Comparison of ENCODE assay signal across 8 cellular contexts in the genomic region with DNA sequence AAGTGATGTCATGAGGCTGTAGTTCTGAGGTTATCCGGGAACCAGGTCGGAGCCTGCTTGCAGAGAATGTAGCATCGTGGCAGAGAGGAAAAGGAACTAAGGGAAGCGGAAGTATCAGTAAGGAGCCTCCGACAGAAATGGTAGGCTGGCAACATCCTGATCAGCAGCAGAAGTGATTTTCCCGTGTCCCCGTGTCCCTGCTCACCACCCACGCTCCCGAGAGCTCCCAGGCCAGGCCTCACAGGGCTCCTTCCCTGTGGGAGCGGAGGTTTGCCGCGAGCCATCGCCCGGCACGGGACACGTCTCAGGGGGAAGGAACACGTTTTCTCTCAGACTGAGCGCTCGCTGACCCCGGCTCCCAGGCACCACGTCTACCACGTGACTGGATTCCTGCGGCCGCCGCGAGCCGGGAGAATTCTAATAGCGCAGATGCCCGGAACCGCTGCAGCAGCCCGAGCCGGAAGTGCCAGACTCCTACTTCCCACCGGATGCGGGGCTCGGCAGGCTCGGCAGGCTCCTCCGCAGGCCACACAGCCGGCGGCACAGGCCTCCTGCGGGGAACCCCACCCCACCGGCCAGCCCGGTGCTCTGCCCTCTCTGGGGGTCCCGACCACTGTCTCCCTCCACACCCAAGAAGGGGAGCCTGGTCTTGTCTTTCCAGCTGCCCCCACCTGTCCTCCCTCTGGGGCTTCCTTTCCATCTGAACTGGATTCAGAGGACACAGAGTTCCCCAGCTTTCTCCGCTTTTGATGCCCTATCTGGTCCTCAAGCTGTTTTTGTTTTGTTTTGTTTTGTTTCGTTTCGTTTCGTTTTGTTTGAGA.
A peak's percentile ranks its signal among the peaks of the same experiment; 100 is the strongest.
DNase-seq lines count a peak whose midpoint lies in the region; ATAC-seq and TF ChIP-seq lines count a peak whose summit lies in the region.

No MANE protein-coding gene starts in this region.

- peak overlapping the region; percentile 87 for H3K27ac Mint-ChIP-seq in CD8-positive, alpha-beta T cell

- no peaks in the 10 kb centered on the region for H3K9me3 ChIP-seq in CD8-positive, alpha-beta T cell (ENCODE audit: low read length)

- CTCF ChIA-PET in CD8-positive, alpha-beta T cell (lab: Charles Lee): interaction anchor here (1.1 to 1.3 kb wide), 2 partner anchors 15 to 201 kb away, joined by 3 to 4 read pairs; no protein-coding TSS in a partner anchor
- CTCF ChIA-PET in HEK293T (lab: Yijun Ruan, JAX): no interaction called here

- no peak for TF ChIP-seq CTCF in CD8-positive, alpha-beta T cell (IDR thresholded peaks at IDR 0.05)

- peaks cover 29% of the 10 kb centered on the region for H3K4me1 Mint-ChIP-seq in CD8-positive, alpha-beta T cell (ENCODE audit: low read depth)

- no peaks in the 10 kb centered on the region for H3K27me3 ChIP-seq in CD8-positive, alpha-beta T cell (ENCODE audit: insufficient read depth, low read length)

- no peaks in the 10 kb centered on the region for H3K36me3 ChIP-seq in CD8-positive, alpha-beta T cell (ENCODE audit: insufficient read depth, low read length)

- H3K4me3 Mint-ChIP-seq in CD8-positive, alpha-beta T cell: peak overlapping the region; percentile 95

- peak; percentile 35 for ATAC-seq in CD8-positive, alpha-beta T cell

- H3K4me3 ChIP-seq in CD8-positive, alpha-beta T cell (ENCODE audit: low read depth, low read length): peak overlapping the region; percentile 83

- H3K4me1 ChIP-seq in CD8-positive, alpha-beta T cell (ENCODE audit: insufficient read depth, low read length): peaks cover 9% of the 10 kb centered on the region

- H3K36me3 Mint-ChIP-seq in CD8-positive, alpha-beta T cell: peaks cover 3% of the 10 kb centered on the region

- peak in 6 of 7 experiments; percentile 22 to 70 (median 34) for DNase-seq in CD8-positive, alpha-beta T cell
- DNase-seq in HEK293T (ENCODE audit: extremely low spot score) (peak; percentile 22), T-helper 1 cell (peak in 3 of 5 donors; percentile 24 to 51 (median 29)), kidney tubule cell (ENCODE audit: low spot score) (peak; percentile 92), D341Med (ENCODE audit: low spot score) (no peak), T1000 (lab: John Stamatoyannopoulos, UW) (no peak)
- peak; percentile 18 for DNase-seq in central memory CD4-positive, alpha-beta T cell
- DNase-seq in stimulated activated CD4-positive, alpha-beta T cell treated with anti-CD3 and anti-CD28 coated beads, Interleukin-1b, Interleukin-23, amount 100 ng/mL, for 4 hours (ENCODE audit: low read depth in 2 of 2): peak; percentile 15 to 50

- H3K27ac ChIP-seq in CD8-positive, alpha-beta T cell (ENCODE audit: low read depth, low read length): peak overlapping the region; percentile 43

- H3K9me3 Mint-ChIP-seq in CD8-positive, alpha-beta T cell: no peaks in the 10 kb centered on the region

- POLR2A ChIA-PET in CD8-positive, alpha-beta T cell (lab: Charles Lee): interaction anchor here (1.3 kb wide), 1 partner anchor 9 kb away, joined by 3 read pairs; no protein-coding TSS in a partner anchor
- POLR2A ChIA-PET in HEK293T (lab: Yijun Ruan, JAX): interaction anchor here (0.6 kb wide), 1 partner anchor 162 kb away, joined by 3 read pairs; no protein-coding TSS in a partner anchor

- intact Hi-C loops in CD8-positive, alpha-beta T cell (cut with DNase I, micrococcal nuclease): loop anchor here in 1 of 2 experiments (10.0 kb wide), 1 partner anchor 162 kb away; a partner anchor contains a TSS

- peaks cover 3% of the 10 kb centered on the region for H3K27me3 Mint-ChIP-seq in CD8-positive, alpha-beta T cell (ENCODE audit: low read depth)

TF ChIP-seq in HEK293T, 16 proteins besides CTCF, POLR2A, EP300 and RAD21:
- no peak for TF ChIP-seq BHLHE40 (IDR thresholded peaks at IDR 0.05; ENCODE audit: borderline replicate concordance)
- no peak for TF ChIP-seq HDGF (IDR thresholded peaks at IDR 0.05; ENCODE audit: borderline replicate concordance)
- TF ChIP-seq FOXM1 (IDR thresholded peaks at IDR 0.05; ENCODE audit: borderline replicate concordance): no peak
- no peak for TF ChIP-seq TARDBP (IDR thresholded peaks at IDR 0.05)
- no peak for TF ChIP-seq NFRKB (IDR thresholded peaks at IDR 0.05)
- no peak for TF ChIP-seq FOXK2 (IDR thresholded peaks at IDR 0.05)
- no peak for TF ChIP-seq FOXA1 (IDR thresholded peaks at IDR 0.05)
- no peak for TF ChIP-seq SP1 (IDR thresholded peaks at IDR 0.05)

Comparison
In these comparisons a context has a peak if more than half of its experiments do, and no peak if none do; other contexts are left out.
1. DNase-seq: peak in CD8-positive, alpha-beta T cell (6 of 7), HEK293T (single experiment), T-helper 1 cell (3 of 5), central memory CD4-positive, alpha-beta T cell (single experiment), kidney tubule cell (single experiment) and stimulated activated CD4-positive, alpha-beta T cell treated with anti-CD3 and anti-CD28 coated beads, Interleukin-1b, Interleukin-23, amount 100 ng/mL, for 4 hours (2 of 2); none in D341Med (single experiment) and T1000 (single experiment).